In genomic region chr7:154927624-154928125, GRCh38 we compare ENCODE assay signal across 8 cellular contexts.
DNase-seq lines count a peak whose midpoint lies in the region; TF ChIP-seq lines count a peak whose summit lies in the region.

No MANE protein-coding gene starts in this region.

- H3K79me2 ChIP-seq in osteoblast (ENCODE audit: insufficient read depth, low read length), result no peaks in the 10 kb centered on the region

- no peaks in the 10 kb centered on the region for H3K27me3 ChIP-seq in H7 (ENCODE audit: control insufficient read depth, insufficient read depth, low read length)
- H3K27me3 ChIP-seq in MG63, result no peaks in the 10 kb centered on the region
- H3K27me3 ChIP-seq in osteoblast (ENCODE audit: insufficient read depth, low read length), result no peaks in the 10 kb centered on the region
- no peaks in the 10 kb centered on the region for H3K27me3 ChIP-seq in thyroid gland

- TF ChIP-seq CTCF in foreskin fibroblast (IDR thresholded peaks at IDR 0.05; ENCODE audit: low read depth, low read length), result peak; percentile 65
- TF ChIP-seq CTCF in osteoblast (IDR thresholded peaks at IDR 0.05; ENCODE audit: extremely low read depth, low read depth, low read length), result peak; percentile 66
- TF ChIP-seq CTCF in thyroid gland (IDR thresholded peaks at IDR 0.05), result peak; percentile 22 to 78 (median 61)

- peak overlapping the region; percentile 98 for H2AFZ ChIP-seq in osteoblast (ENCODE audit: low read length)

- peak overlapping the region; percentile 96 for H3K4me2 ChIP-seq in osteoblast (ENCODE audit: insufficient read depth, low read length)

- H3K4me3 ChIP-seq in H7 (ENCODE audit: insufficient read depth, low read depth, low read length), result no peak overlapping the region
- H3K4me3 ChIP-seq in MG63, result peak overlapping the region; percentile 69
- H3K4me3 ChIP-seq in foreskin fibroblast (ENCODE audit: low read depth in 1 of 2, low read length in 2 of 2), result peak overlapping the region; percentile 68 to 78
- H3K4me3 ChIP-seq in osteoblast (ENCODE audit: insufficient read depth, low read length), result peak overlapping the region; percentile 82
- peak overlapping the region in 2 of 3 donors; percentile 23 to 47 for H3K4me3 ChIP-seq in thyroid gland (replicated peaks in 1 of 3)

- H3K4me1 ChIP-seq in osteoblast (ENCODE audit: insufficient read depth, low read length) (peaks cover 14% of the 10 kb centered on the region), thyroid gland (peaks cover 5 to 7% of the 10 kb centered on the region in 2 donors)

- H3K27ac ChIP-seq in osteoblast (ENCODE audit: low read depth, low read length), result peak overlapping the region; percentile 84
- H3K27ac ChIP-seq in thyroid gland, result peak overlapping the region; percentile 51 to 86 (median 82)

- no peaks in the 10 kb centered on the region for H3K36me3 ChIP-seq in H7 (replicated peaks; ENCODE audit: control insufficient read depth, insufficient read depth, low read length)
- H3K36me3 ChIP-seq in MG63, result no peaks in the 10 kb centered on the region
- no peaks in the 10 kb centered on the region for H3K36me3 ChIP-seq in osteoblast (ENCODE audit: insufficient read depth, low read length)
- H3K36me3 ChIP-seq in thyroid gland, result no peaks in the 10 kb centered on the region

- H4K20me1 ChIP-seq in osteoblast (ENCODE audit: insufficient read depth, low read length), result no peaks in the 10 kb centered on the region

- intact Hi-C loops in thyroid gland (cut with DNase I), result loop anchor here (2.0 kb wide), 1 partner anchor 417 kb away; no protein-coding TSS in a partner anchor

- no peak for TF ChIP-seq POLR2A in thyroid gland (IDR thresholded peaks at IDR 0.05)

- H3K9me3 ChIP-seq in MG63, result no peaks in the 10 kb centered on the region
- H3K9me3 ChIP-seq in osteoblast (ENCODE audit: low read depth, low read length), result no peaks in the 10 kb centered on the region
- no peaks in the 10 kb centered on the region for H3K9me3 ChIP-seq in thyroid gland

- DNase-seq in Daoy (ENCODE audit: low read depth) (peak; percentile 84), H7 (peak; percentile 65), MG63 (peak; percentile 37), SIG-M5 (lab: John Stamatoyannopoulos, UW) (peak; percentile 12), foreskin fibroblast (peak; percentile 80 to 92), osteoblast (ENCODE audit: insufficient read length, low spot score, missing footprints) (no peak), thyroid gland (peak; percentile 85 to 86)
- peak; percentile 64 for DNase-seq in activated gamma-delta T cell treated with anti-CD3 and anti-CD28 coated beads, Interleukin-2, amount 50 U/mL, for 16 hours (ENCODE audit: low read depth)

- WGBS in thyroid gland, 2 donors, result 2 to 13% methylated on average over 5 of the region's 5 CpGs
